17 cellular contexts compared by ENCODE assay signal in genomic region chr3:169665264-169666078, GRCh38. TPM values are rescaled to one million over a fixed set of nuclear protein-coding genes. Genes with fewer than 3 reads are reported as not detected.
DNase-seq lines count a peak whose midpoint lies in the region; ATAC-seq and TF ChIP-seq lines count a peak whose summit lies in the region.
"Had no signal": no experiment of that assay in that cellular context is flagged by ENCODE, and none has a peak within 500 bp of the region (broad histone marks: within the 10 kb centered on the region; RNA-seq: fewer than 3 reads in every experiment).

No MANE protein-coding gene starts in this region.

- H3K4me3 Mint-ChIP-seq in IgD-negative memory B cell (peak overlapping the region in 3 of 4 donors; percentile 44 to 87 (median 57)), nephron (peak overlapping the region; percentile 69 to 95 (median 71))
- H3K4me3 Mint-ChIP-seq in activated T-helper 2 cell treated with anti-CD3 and anti-CD28 coated beads, Interferon-gamma antibody, Interleukin-2, Interleukin-4, amounts not matched to agents 10 μg/mL and 5 μg/mL and 100 μg/mL, durations not matched to agents 14 hours and 24 hours and 36 hours (ENCODE audit: low read depth) = no peak overlapping the region
- H3K4me3 Mint-ChIP-seq: activated CD4-positive, alpha-beta T cell treated with anti-CD3 and anti-CD28 coated beads for 36 hours had no signal

- H3K4me1 ChIP-seq in esophagus muscularis mucosa = peaks cover 52 to 64% (median 56%) of the 10 kb centered on the region in 4 donors
- peaks cover 7 to 58% (median 40%) of the 10 kb centered on the region in 4 donors for H3K4me1 ChIP-seq in upper lobe of left lung

- peaks cover 5% of the 10 kb centered on the region for H3K36me3 Mint-ChIP-seq in IgD-negative memory B cell
- H3K36me3 Mint-ChIP-seq in nephron (ENCODE audit: low read depth) = no peaks in the 10 kb centered on the region
- H3K36me3 Mint-ChIP-seq in activated T-helper 2 cell treated with anti-CD3 and anti-CD28 coated beads, Interferon-gamma antibody, Interleukin-2, Interleukin-4, amounts not matched to agents 10 μg/mL and 5 μg/mL and 100 μg/mL, durations not matched to agents 14 hours and 24 hours and 36 hours (ENCODE audit: low read depth) = no peaks in the 10 kb centered on the region

- H3K4me3 ChIP-seq in esophagus muscularis mucosa (no peak overlapping the region), upper lobe of left lung (peak overlapping the region in 2 of 4 donors; percentile 52 to 59), dorsolateral prefrontal cortex (no peak overlapping the region)
- H3K4me3 ChIP-seq: adrenal gland had no signal

- TF ChIP-seq EP300 in esophagus muscularis mucosa (IDR thresholded peaks at IDR 0.05) (no peak), upper lobe of left lung (IDR thresholded peaks at IDR 0.05) (no peak)

- H3K27me3 ChIP-seq in esophagus muscularis mucosa (peaks cover 4 to 100% (median 74%) of the 10 kb centered on the region in 4 donors), upper lobe of left lung (peaks cover 0 to 22% (median 10%) of the 10 kb centered on the region in 4 donors), dorsolateral prefrontal cortex (peaks cover 24 to 100% (median 96%) of the 10 kb centered on the region in 45 donors)

- H3K9me3 ChIP-seq in esophagus muscularis mucosa = no peaks in the 10 kb centered on the region
- no peaks in the 10 kb centered on the region for H3K9me3 ChIP-seq in upper lobe of left lung
- H3K9me3 ChIP-seq: adrenal gland had no signal

- TF ChIP-seq POLR2A in esophagus muscularis mucosa (IDR thresholded peaks at IDR 0.05; ENCODE audit: low read depth) (no peak), upper lobe of left lung (IDR thresholded peaks at IDR 0.05) (no peak)

- H3K27me3 Mint-ChIP-seq in IgD-negative memory B cell (peaks cover 78% of the 10 kb centered on the region), nephron (ENCODE audit: low read depth) (peaks cover 96% of the 10 kb centered on the region)
- peaks cover 83% of the 10 kb centered on the region for H3K27me3 Mint-ChIP-seq in activated T-helper 2 cell treated with anti-CD3 and anti-CD28 coated beads, Interferon-gamma antibody, Interleukin-2, Interleukin-4, amounts not matched to agents 10 μg/mL and 5 μg/mL and 100 μg/mL, durations not matched to agents 14 hours and 24 hours and 36 hours (ENCODE audit: low read depth)

- H3K4me1 Mint-ChIP-seq in IgD-negative memory B cell (peaks cover 23 to 35% (median 29%) of the 10 kb centered on the region in 3 donors), nephron (peaks cover 40% of the 10 kb centered on the region)
- H3K4me1 Mint-ChIP-seq in activated T-helper 2 cell treated with anti-CD3 and anti-CD28 coated beads, Interferon-gamma antibody, Interleukin-2, Interleukin-4, amounts not matched to agents 10 μg/mL and 5 μg/mL and 100 μg/mL, durations not matched to agents 14 hours and 24 hours and 36 hours (ENCODE audit: low read depth) = peaks cover 39% of the 10 kb centered on the region

- TF ChIP-seq CTCF in esophagus muscularis mucosa (IDR thresholded peaks at IDR 0.05) (no peak), nephron (IDR thresholded peaks at IDR 0.05; ENCODE audit: unreplicated experiment in 3 of 3) (no peak), upper lobe of left lung (IDR thresholded peaks at IDR 0.05) (no peak), dorsolateral prefrontal cortex (IDR thresholded peaks at IDR 0.05 in 54 of 56, conservative IDR thresholded peaks at IDR 0.05 in 2 of 56; ENCODE audit: low read depth in 1 of 56, partially characterized antibody in 56 of 56) (no peak)

- 42% methylated on average over 8 of the region's 9 CpGs for WGBS in esophagus muscularis mucosa
- WGBS in upper lobe of left lung, 2 donors = 71 to 76% methylated on average over 9 of the region's 9 CpGs

- intact Hi-C loops in esophagus muscularis mucosa (cut with DNase I) (loop anchor here (5.0 to 10.0 kb wide), 4 partner anchors 82 to 711 kb away; no protein-coding TSS in a partner anchor), dorsolateral prefrontal cortex (cut with DNase I) (loop anchor here in 1 of 2 donors (10.0 kb wide), 2 partner anchors 441 to 801 kb away; no protein-coding TSS in a partner anchor)
- intact Hi-C loops in activated T-helper 2 cell treated with anti-CD3 and anti-CD28 coated beads, Interferon-gamma antibody, Interleukin-2, Interleukin-4, amounts not matched to agents 10 μg/mL and 5 μg/mL and 100 μg/mL, durations not matched to agents 14 hours and 24 hours and 36 hours (cut with micrococcal nuclease) = loop anchor here (5.0 kb wide), 2 partner anchors 423 to 798 kb away; no protein-coding TSS in a partner anchor

- DNase-seq in esophagus muscularis mucosa (ENCODE audit: extremely low spot score) (peak; percentile 66), upper lobe of left lung (no peak), pons (ENCODE audit: low spot score) (no peak), dorsolateral prefrontal cortex (no peak)
- no peak for DNase-seq in activated T-helper 2 cell treated with anti-CD3 and anti-CD28 coated beads, Interferon-gamma antibody, Interleukin-2, Interleukin-4, amounts not matched to agents 10 μg/mL and 5 μg/mL and 100 μg/mL, durations not matched to agents 14 hours and 24 hours and 36 hours (ENCODE audit: low spot score)
- DNase-seq: activated CD4-positive, alpha-beta T cell treated with anti-CD3 and anti-CD28 coated beads for 36 hours; activated effector memory CD4-positive, alpha-beta T cell treated with anti-CD3 and anti-CD28 coated beads, Interleukin-2, amount 50 U/mL, for 16 hours; adrenal gland; caudate nucleus; DND-41; naive thymus-derived CD8-positive, alpha-beta T cell; NCI-H2029 treated with DMSO at 0.1 percent for 48 hours; NK-92 treated with Interleukin-12 subunit alpha and Interleukin-12 subunit beta, amount 100 ng/mL, for 24 hours; substantia nigra had no signal

- H3K27ac Mint-ChIP-seq in IgD-negative memory B cell (peak overlapping the region in 1 of 3 donors; percentile 30), nephron (peak overlapping the region in 2 of 3 experiments; percentile 62 to 95)
- no peak overlapping the region for H3K27ac Mint-ChIP-seq in activated T-helper 2 cell treated with anti-CD3 and anti-CD28 coated beads, Interferon-gamma antibody, Interleukin-2, Interleukin-4, amounts not matched to agents 10 μg/mL and 5 μg/mL and 100 μg/mL, durations not matched to agents 14 hours and 24 hours and 36 hours
- H3K27ac Mint-ChIP-seq: activated CD4-positive, alpha-beta T cell treated with anti-CD3 and anti-CD28 coated beads for 36 hours had no signal

- no peak overlapping the region for H3K27ac ChIP-seq in esophagus muscularis mucosa (replicated peaks in 1 of 4)
- peak overlapping the region; percentile 35 to 88 (median 71) for H3K27ac ChIP-seq in upper lobe of left lung
- no peak overlapping the region for H3K27ac ChIP-seq in dorsolateral prefrontal cortex
- H3K27ac ChIP-seq: adrenal gland, KMS-11 had no signal

- no peak for ATAC-seq in upper lobe of left lung (ENCODE audit: low FRiP score in 2 of 2)
- ATAC-seq: activated CD4-positive, alpha-beta T cell treated with anti-CD3 and anti-CD28 coated beads for 36 hours; naive thymus-derived CD8-positive, alpha-beta T cell had no signal

- H3K9me3 Mint-ChIP-seq in IgD-negative memory B cell (peaks cover 2 to 18% (median 4%) of the 10 kb centered on the region in 3 donors), nephron (peaks cover under 1% of the 10 kb centered on the region)
- H3K9me3 Mint-ChIP-seq in activated T-helper 2 cell treated with anti-CD3 and anti-CD28 coated beads, Interferon-gamma antibody, Interleukin-2, Interleukin-4, amounts not matched to agents 10 μg/mL and 5 μg/mL and 100 μg/mL, durations not matched to agents 14 hours and 24 hours and 36 hours = no peaks in the 10 kb centered on the region

- H3K36me3 ChIP-seq in esophagus muscularis mucosa (no peaks in the 10 kb centered on the region), upper lobe of left lung (no peaks in the 10 kb centered on the region)
- H3K36me3 ChIP-seq: adrenal gland had no signal

RNA-seq across cellular contexts. Expression of gene MECOM, which starts 2.0 kb away (rescaled TPM):
- not detected for polyA plus RNA-seq in IgD-negative memory B cell
- total RNA-seq in esophagus muscularis mucosa = 10 to 100 TPM; 11.7 to 19.1 (median 13.6) TPM
- 100 to 1,000 TPM in 1 of 6 donors, 10 to 100 TPM in 5; 36.5 to 150 (median 82.3) TPM for total RNA-seq in upper lobe of left lung
- not detected in 2 replicates for total RNA-seq in activated T-helper 2 cell treated with anti-CD3 and anti-CD28 coated beads, Interferon-gamma antibody, Interleukin-2, Interleukin-4, amounts not matched to agents 10 μg/mL and 5 μg/mL and 100 μg/mL, durations not matched to agents 14 hours and 24 hours and 36 hours
- 10 to 100 TPM in 51 of 120 experiments, 1 to 10 TPM in 69; 4.0 to 25.0 (median 9.4) TPM for total RNA-seq in dorsolateral prefrontal cortex
- total RNA-seq: activated CD4-positive, alpha-beta T cell treated with anti-CD3 and anti-CD28 coated beads for 36 hours; naive thymus-derived CD8-positive, alpha-beta T cell had no signal
- polyA plus RNA-seq: naive thymus-derived CD8-positive, alpha-beta T cell had no signal

Comparison
In these comparisons a context has a peak if more than half of its experiments do, and no peak if none do; other contexts are left out.
1. H3K27ac ChIP-seq: peak in upper lobe of left lung (4 of 4); none in esophagus muscularis mucosa (0 of 4) and dorsolateral prefrontal cortex (0 of 59).